In genomic region chrX:51803833-51804232, GRCh38 we compare ENCODE assay signal across 8 cellular contexts.
DNase-seq lines count a peak whose midpoint lies in the region; ATAC-seq and TF ChIP-seq lines count a peak whose summit lies in the region.

No MANE protein-coding gene starts in this region.

- H3K9ac ChIP-seq in SU-DHL-6 (ENCODE audit: low read length), result peak overlapping the region; percentile 80

- WGBS in psoas muscle, 3 donors, result 69 to 75% (median 73%) methylated on average over 3 of the region's 3 CpGs
- 28 to 35% methylated on average over 3 of the region's 3 CpGs for WGBS in body of pancreas, 2 donors

- no peaks in the 10 kb centered on the region for H4K20me1 ChIP-seq in SU-DHL-6 (ENCODE audit: low read depth, low read length)

- ATAC-seq in psoas muscle (no peak), HG03378 (IDR thresholded peaks at IDR 0.05; ENCODE audit: unreplicated experiment) (no peak), body of pancreas (no peak)

- H3K27ac ChIP-seq in SU-DHL-6 (ENCODE audit: low read depth, low read length), result peak overlapping the region; percentile 75; the same call in 1 of the 2 replicates
- H3K27ac ChIP-seq in psoas muscle, result no peak overlapping the region
- H3K27ac ChIP-seq in body of pancreas, result no peak overlapping the region

- no peaks in the 10 kb centered on the region for H3K9me3 ChIP-seq in SU-DHL-6 (ENCODE audit: insufficient read depth, low read length)
- no peaks in the 10 kb centered on the region for H3K9me3 ChIP-seq in psoas muscle
- no peaks in the 10 kb centered on the region for H3K9me3 ChIP-seq in body of pancreas

- H2AFZ ChIP-seq in SU-DHL-6 (ENCODE audit: low read depth, low read length, severe bottlenecking), result no peak overlapping the region

- peaks cover 50% of the 10 kb centered on the region for H3K79me2 ChIP-seq in SU-DHL-6 (ENCODE audit: insufficient read depth, low read length)

- H3K36me3 ChIP-seq in H7 (replicated peaks; ENCODE audit: control insufficient read depth, insufficient read depth, low read length), result no peaks in the 10 kb centered on the region
- peaks cover 3% of the 10 kb centered on the region; the same call in 1 of the 2 replicates for H3K36me3 ChIP-seq in SU-DHL-6 (ENCODE audit: low read length)
- no peaks in the 10 kb centered on the region for H3K36me3 ChIP-seq in psoas muscle (ENCODE audit: insufficient read depth in 1 of 2, low read depth in 1 of 2)
- H3K36me3 ChIP-seq in body of pancreas (replicated peaks in 1 of 2; ENCODE audit: insufficient read depth in 1 of 2, low read depth in 2 of 2), result no peaks in the 10 kb centered on the region

- peak overlapping the region; percentile 69 for H3K4me3 ChIP-seq in H7 (ENCODE audit: insufficient read depth, low read depth, low read length)
- H3K4me3 ChIP-seq in SU-DHL-6 (ENCODE audit: insufficient read depth, low read length, poor library complexity, severe bottlenecking), result peak overlapping the region; percentile 73
- H3K4me3 ChIP-seq in fibroblast of mammary gland (ENCODE audit: control insufficient read depth, low read depth, low read length), result peak overlapping the region; percentile 77
- H3K4me3 ChIP-seq in psoas muscle, result peak overlapping the region; percentile 64
- no peak overlapping the region for H3K4me3 ChIP-seq in body of pancreas

- peak overlapping the region; percentile 87 for H3K4me2 ChIP-seq in SU-DHL-6 (ENCODE audit: low read depth, low read length, poor library complexity, severe bottlenecking)

- TF ChIP-seq CTCF in SU-DHL-6 (IDR thresholded peaks at IDR 0.05; ENCODE audit: insufficient read depth, low read length, poor library complexity, severe bottlenecking) (no peak), fibroblast of mammary gland (conservative IDR thresholded peaks at IDR 0.05; ENCODE audit: control insufficient read depth, insufficient read depth, low read depth, low read length) (no peak), psoas muscle (IDR thresholded peaks at IDR 0.05) (no peak), body of pancreas (IDR thresholded peaks at IDR 0.05) (no peak)

- no peaks in the 10 kb centered on the region for H3K9me2 ChIP-seq in SU-DHL-6 (replicated peaks; ENCODE audit: insufficient read depth, low read length)

- no peak for DNase-seq in H7
- peak; percentile 9 for DNase-seq in fibroblast of mammary gland (ENCODE audit: low read depth)
- no peak for DNase-seq in psoas muscle
- DNase-seq in NCI-H524 treated with DMSO at 0.1 percent for 48 hours (lab: John Stamatoyannopoulos, UW), result no peak
- DNase-seq in occipital lobe (lab: John Stamatoyannopoulos, UW), result no peak
- DNase-seq in body of pancreas, result no peak

- H3K4me1 ChIP-seq in psoas muscle (no peaks in the 10 kb centered on the region), body of pancreas (peaks cover 6% of the 10 kb centered on the region)

- peaks cover 18% of the 10 kb centered on the region; the same call in 1 of the 2 replicates for H3F3A ChIP-seq in SU-DHL-6 (ENCODE audit: insufficient read depth)

- H3K27me3 ChIP-seq in H7 (ENCODE audit: control insufficient read depth, insufficient read depth, low read length), result no peaks in the 10 kb centered on the region
- H3K27me3 ChIP-seq in SU-DHL-6 (ENCODE audit: low read length), result no peaks in the 10 kb centered on the region
- H3K27me3 ChIP-seq in psoas muscle (ENCODE audit: insufficient read depth in 3 of 3, low read length in 2 of 3), result peaks cover 0 to 13% (median 0%) of the 10 kb centered on the region in 3 donors
- H3K27me3 ChIP-seq in body of pancreas, result no peaks in the 10 kb centered on the region

- no peak for TF ChIP-seq POLR2A in body of pancreas (IDR thresholded peaks at IDR 0.05)

- intact Hi-C loops in psoas muscle (cut with DNase I) (no loop called here), body of pancreas (cut with DNase I) (no loop called here)

Comparison
In these comparisons a context has a peak if more than half of its experiments do, and no peak if none do; other contexts are left out.
1. H3K4me3 ChIP-seq: peak in H7 (single experiment), SU-DHL-6 (single experiment), fibroblast of mammary gland (single experiment) and psoas muscle (single experiment); none in body of pancreas (0 of 2).